ENCODE assay signal across 9 cellular contexts in the genomic region with DNA sequence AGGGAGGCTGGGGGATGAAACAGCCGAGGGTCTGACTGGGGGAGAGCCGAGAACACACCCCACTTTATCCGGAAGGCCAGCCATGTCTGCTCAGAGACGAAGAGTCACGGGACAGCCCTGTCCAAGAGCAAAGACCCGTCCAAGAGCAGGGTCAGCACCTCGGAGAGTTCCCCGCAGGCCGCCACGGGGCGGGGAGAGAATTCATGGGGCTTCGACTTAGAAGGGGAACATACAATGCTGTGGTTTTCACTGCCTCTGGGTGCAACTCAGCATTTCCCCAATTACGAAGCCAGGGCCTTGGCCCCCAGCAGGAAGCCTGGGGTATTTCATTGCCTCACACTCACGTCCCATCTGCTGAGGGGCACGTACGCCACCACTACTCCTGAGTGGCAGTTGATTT. TPM values are rescaled to one million over a fixed set of nuclear protein-coding genes. Genes with fewer than 3 reads are reported as not detected.
DNase-seq lines count a peak whose midpoint lies in the region; ATAC-seq and TF ChIP-seq lines count a peak whose summit lies in the region.
"Had no signal": no experiment of that assay in that cellular context is flagged by ENCODE, and none has a peak within 500 bp of the region (broad histone marks: within the 10 kb centered on the region; RNA-seq: fewer than 3 reads in every experiment).

No MANE protein-coding gene starts in this region.

- no peak for TF ChIP-seq EP300 in transverse colon (IDR thresholded peaks at IDR 0.05; ENCODE audit: low read depth)

- no peak overlapping the region for H3K27ac ChIP-seq in BLaER1 treated with 17β-estradiol and CSF1 and Interleukin-3, amounts not matched to agents 10 nM and 100 nM
- no peak overlapping the region for H3K27ac ChIP-seq in transverse colon

- CTCF ChIA-PET in activated CD8-positive, alpha-beta T cell treated with anti-CD3 and anti-CD28 coated beads, Interleukin-2, amount 10 ng/mL, durations not matched to agents 7 days and 5 days (lab: Charles Lee), result no interaction called here

- peaks cover 4% of the 10 kb centered on the region for H3K27me3 Mint-ChIP-seq in activated CD8-positive, alpha-beta T cell treated with anti-CD3 and anti-CD28 coated beads, Interleukin-2, amount 10 ng/mL, durations not matched to agents 7 days and 5 days (ENCODE audit: low read depth)

- H4K20me1 ChIP-seq in BLaER1 treated with 17β-estradiol and CSF1 and Interleukin-3, amounts not matched to agents 10 nM and 100 nM, result peaks cover 0 to 60% (median 3%) of the 10 kb centered on the region in 11 experiments; a peak in 10 of 22 replicates

- no peak overlapping the region for H3K9ac ChIP-seq in BLaER1 treated with 17β-estradiol and CSF1 and Interleukin-3, amounts not matched to agents 10 nM and 100 nM

- no peak for TF ChIP-seq CTCF in transverse colon (IDR thresholded peaks at IDR 0.05)

- ATAC-seq in activated CD8-positive, alpha-beta T cell treated with anti-CD3 and anti-CD28 coated beads, Interleukin-2, amount 10 ng/mL, durations not matched to agents 7 days and 5 days, result peak; percentile 56
- ATAC-seq in GM21723 (IDR thresholded peaks at IDR 0.05; ENCODE audit: unreplicated experiment), result no peak

- H3K4me1 Mint-ChIP-seq in activated CD8-positive, alpha-beta T cell treated with anti-CD3 and anti-CD28 coated beads, Interleukin-2, amount 10 ng/mL, durations not matched to agents 7 days and 5 days (ENCODE audit: low read depth), result no peaks in the 10 kb centered on the region
- H3K4me1 Mint-ChIP-seq: activated naive CD4-positive, alpha-beta T cell treated with anti-CD3 and anti-CD28 coated beads, Interleukin-2, amount 50 U/mL, for 24 hours had no signal

- in situ Hi-C loops in transverse colon (cut with MboI; ENCODE audit: low pct_ligation_motif_present in 1 of 4, low pct_unique_long_range_greater_than_20kb in 1 of 4, low sequenced_read_pairs in 3 of 4), result no loop called here

- H3K4me3 Mint-ChIP-seq in activated CD8-positive, alpha-beta T cell treated with anti-CD3 and anti-CD28 coated beads, Interleukin-2, amount 10 ng/mL, durations not matched to agents 7 days and 5 days, result no peak overlapping the region
- H3K4me3 Mint-ChIP-seq: activated naive CD4-positive, alpha-beta T cell treated with anti-CD3 and anti-CD28 coated beads, Interleukin-2, amount 50 U/mL, for 24 hours had no signal

- POLR2A ChIA-PET in activated CD8-positive, alpha-beta T cell treated with anti-CD3 and anti-CD28 coated beads, Interleukin-2, amount 10 ng/mL, durations not matched to agents 7 days and 5 days (lab: Charles Lee), result no interaction called here

- H3K27me3 ChIP-seq in BLaER1 treated with 17β-estradiol and CSF1 and Interleukin-3, amounts not matched to agents 10 nM and 100 nM, result peaks cover 6 to 19% (median 11%) of the 10 kb centered on the region in 11 experiments; a peak in 14 of 22 replicates
- H3K27me3 ChIP-seq in transverse colon, result peaks cover 7% of the 10 kb centered on the region

- DNase-seq in HuH-7.5 (ENCODE audit: low spot score) (peak; percentile 93), iPS-NIHi7 (ENCODE audit: extremely low spot score) (peak; percentile 92), transverse colon (peak; percentile 18), DMS153 (lab: John Stamatoyannopoulos, UW) (no peak), NCI-H446 treated with DMSO at 0.1 percent for 48 hours (lab: John Stamatoyannopoulos, UW) (no peak)
- DNase-seq in activated CD8-positive, alpha-beta T cell treated with anti-CD3 and anti-CD28 coated beads, Interleukin-2, amount 10 ng/mL, durations not matched to agents 7 days and 5 days, result peak; percentile 59

- H3K9me3 ChIP-seq in BLaER1 treated with 17β-estradiol and CSF1 and Interleukin-3, amounts not matched to agents 10 nM and 100 nM (replicated peaks in 1 of 11), result peaks cover 0 to 8% (median 7%) of the 10 kb centered on the region in 11 experiments; a peak in 16 of 22 replicates
- H3K9me3 ChIP-seq in transverse colon, result no peaks in the 10 kb centered on the region

- H3K4me1 ChIP-seq in BLaER1 treated with 17β-estradiol and CSF1 and Interleukin-3, amounts not matched to agents 10 nM and 100 nM, result peaks cover 5 to 12% (median 9%) of the 10 kb centered on the region in 10 experiments; a peak in 18 of 20 replicates
- no peaks in the 10 kb centered on the region for H3K4me1 ChIP-seq in transverse colon

- peak overlapping the region in 9 of 11 experiments; percentile 22 to 58 (median 40); a peak in 15 of 22 replicates for H3K4me2 ChIP-seq in BLaER1 treated with 17β-estradiol and CSF1 and Interleukin-3, amounts not matched to agents 10 nM and 100 nM

- WGBS in transverse colon (ENCODE audit: low coverage in 1 of 2), 2 donors, result 23% methylated on average over 7 of the region's 16 CpGs; no CpG with 5 or more reads in 1 of the 2 donors

- no peaks in the 10 kb centered on the region for H3K36me3 Mint-ChIP-seq in activated CD8-positive, alpha-beta T cell treated with anti-CD3 and anti-CD28 coated beads, Interleukin-2, amount 10 ng/mL, durations not matched to agents 7 days and 5 days (ENCODE audit: low read depth)
- H3K36me3 Mint-ChIP-seq: activated naive CD4-positive, alpha-beta T cell treated with anti-CD3 and anti-CD28 coated beads, Interleukin-2, amount 50 U/mL, for 24 hours had no signal

- TF ChIP-seq POLR2A in transverse colon (IDR thresholded peaks at IDR 0.05), result no peak

- H3K9me3 Mint-ChIP-seq in activated CD8-positive, alpha-beta T cell treated with anti-CD3 and anti-CD28 coated beads, Interleukin-2, amount 10 ng/mL, durations not matched to agents 7 days and 5 days (ENCODE audit: insufficient read depth), result no peaks in the 10 kb centered on the region
- H3K9me3 Mint-ChIP-seq: activated naive CD4-positive, alpha-beta T cell treated with anti-CD3 and anti-CD28 coated beads, Interleukin-2, amount 50 U/mL, for 24 hours had no signal

- H3K4me3 ChIP-seq in BLaER1 treated with 17β-estradiol and CSF1 and Interleukin-3, amounts not matched to agents 10 nM and 100 nM, result no peak overlapping the region
- no peak overlapping the region for H3K4me3 ChIP-seq in transverse colon

- intact Hi-C loops in transverse colon (cut with DNase I; ENCODE audit: low total_unique reads), result no loop called here

- no peak overlapping the region for H3K27ac Mint-ChIP-seq in activated CD8-positive, alpha-beta T cell treated with anti-CD3 and anti-CD28 coated beads, Interleukin-2, amount 10 ng/mL, durations not matched to agents 7 days and 5 days
- H3K27ac Mint-ChIP-seq: activated naive CD4-positive, alpha-beta T cell treated with anti-CD3 and anti-CD28 coated beads, Interleukin-2, amount 50 U/mL, for 24 hours had no signal

- H3K36me3 ChIP-seq in BLaER1 treated with 17β-estradiol and CSF1 and Interleukin-3, amounts not matched to agents 10 nM and 100 nM, result no peaks in the 10 kb centered on the region
- no peaks in the 10 kb centered on the region for H3K36me3 ChIP-seq in transverse colon

RNA-seq across cellular contexts. Expression of gene JPH3, which starts 59.3 kb away (rescaled TPM):
- not detected for total RNA-seq in activated CD8-positive, alpha-beta T cell treated with anti-CD3 and anti-CD28 coated beads, Interleukin-2, amount 10 ng/mL, durations not matched to agents 7 days and 5 days
- total RNA-seq in transverse colon, result 1 to 10 TPM in 1 of 4 donors, under 1 TPM in 2, not detected in 1; 0.32 to 5.2 (median 0.41) TPM

Comparison
In these comparisons a context has a peak if more than half of its experiments do, and no peak if none do; other contexts are left out.
1. DNase-seq: peak in HuH-7.5 (single experiment), activated CD8-positive, alpha-beta T cell treated with anti-CD3 and anti-CD28 coated beads, Interleukin-2, amount 10 ng/mL, durations not matched to agents 7 days and 5 days (single experiment), iPS-NIHi7 (single experiment) and transverse colon (single experiment); none in DMS153 (single experiment) and NCI-H446 treated with DMSO at 0.1 percent for 48 hours (single experiment).